In the genomic region with DNA sequence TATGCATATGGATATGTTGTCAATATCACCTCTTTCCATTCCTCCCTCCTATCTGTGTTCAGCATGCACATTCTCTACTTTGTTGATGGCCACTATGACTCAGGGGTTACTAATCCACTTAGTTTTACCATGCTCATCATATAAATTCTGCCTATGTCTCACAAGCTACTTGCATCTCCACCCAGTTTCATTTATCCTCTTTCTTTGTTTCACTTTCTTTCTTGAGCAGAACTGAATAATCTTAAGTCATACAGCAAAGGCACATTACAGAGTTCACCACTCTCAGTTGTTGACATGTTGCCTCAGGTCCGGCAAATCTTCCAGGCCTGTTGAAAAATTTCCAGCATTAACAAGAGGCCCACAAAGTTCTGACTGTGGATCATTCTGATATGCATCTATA, we compare ENCODE assay signal across 8 cellular contexts.
A peak's percentile ranks its signal among the peaks of the same experiment; 100 is the strongest.
DNase-seq lines count a peak whose midpoint lies in the region; TF ChIP-seq lines count a peak whose summit lies in the region.

No MANE protein-coding gene starts in this region.

- no peaks in the 10 kb centered on the region for H3K9me3 Mint-ChIP-seq in activated CD4-positive, alpha-beta T cell treated with anti-CD3 and anti-CD28 coated beads, Interleukin-2, amount 10 ng/mL, durations not matched to agents 7 days and 5 days

- H3K4me1 ChIP-seq in mammary epithelial cell (ENCODE audit: insufficient read depth, low read length), result peaks cover 20% of the 10 kb centered on the region
- peaks cover 10 to 28% of the 10 kb centered on the region in 2 donors for H3K4me1 ChIP-seq in muscle layer of duodenum (ENCODE audit: control insufficient read depth in 1 of 2, insufficient read depth in 2 of 2, low read length in 2 of 2)

- H3K4me1 Mint-ChIP-seq in activated CD4-positive, alpha-beta T cell treated with anti-CD3 and anti-CD28 coated beads, Interleukin-2, amount 10 ng/mL, durations not matched to agents 7 days and 5 days, result peaks cover 45% of the 10 kb centered on the region

- H3K27ac Mint-ChIP-seq in activated CD4-positive, alpha-beta T cell treated with anti-CD3 and anti-CD28 coated beads, Interleukin-2, amount 10 ng/mL, durations not matched to agents 7 days and 5 days, result peak overlapping the region; percentile 94

- POLR2A ChIA-PET in activated CD4-positive, alpha-beta T cell treated with anti-CD3 and anti-CD28 coated beads, Interleukin-2, amount 10 ng/mL, durations not matched to agents 7 days and 5 days (lab: Charles Lee), result interaction anchor here (1.1 kb wide), 1 partner anchor 677 kb away, joined by 3 read pairs; no protein-coding TSS in a partner anchor

- H3K36me3 ChIP-seq in mammary epithelial cell (ENCODE audit: insufficient read depth, low read length), result no peaks in the 10 kb centered on the region
- H3K36me3 ChIP-seq in muscle layer of duodenum (ENCODE audit: control insufficient read depth in 1 of 2, insufficient read depth in 2 of 2, low read length in 2 of 2), result no peaks in the 10 kb centered on the region

- CTCF ChIA-PET in activated CD4-positive, alpha-beta T cell treated with anti-CD3 and anti-CD28 coated beads, Interleukin-2, amount 10 ng/mL, durations not matched to agents 7 days and 5 days (lab: Charles Lee), result interaction anchor here (0.6 to 3.2 kb wide), 9 partner anchors 8 to 677 kb away, joined by 3 to 10 read pairs (median 3); partner anchors contain the start of gene CCNL1
- CTCF ChIA-PET in mammary epithelial cell (lab: Charles Lee; ENCODE audit: low non-redundant PET), result interaction anchor here (0.6 kb wide), 1 partner anchor 23 kb away, joined by 3 read pairs; no protein-coding TSS in a partner anchor

- H3K9me3 ChIP-seq in mammary epithelial cell (replicated peaks; ENCODE audit: insufficient read depth, low read length), result no peaks in the 10 kb centered on the region
- no peaks in the 10 kb centered on the region for H3K9me3 ChIP-seq in muscle layer of duodenum (ENCODE audit: control insufficient read depth in 1 of 2, low read length in 2 of 2)

- dilution Hi-C loops in mammary epithelial cell (cut with HindIII; ENCODE audit: low sequenced_read_pairs), result no loop called here

- DNase-seq in activated CD4-positive, alpha-beta T cell treated with anti-CD3 and anti-CD28 coated beads, Interleukin-2, amount 10 ng/mL, durations not matched to agents 7 days and 5 days, result peak; percentile 35
- no peak for DNase-seq in activated CD4-positive, alpha-beta T cell treated with anti-CD3 and anti-CD28 coated beads for 1 hour
- DNase-seq in HFF-Myc (ENCODE audit: extremely low read depth, low read depth), result peak; percentile 74
- peak; percentile 76 for DNase-seq in NAMALWA (ENCODE audit: low spot score)
- DNase-seq in mammary epithelial cell, result peak; percentile 86
- no peak for DNase-seq in midbrain (lab: John Stamatoyannopoulos, UW)
- DNase-seq in putamen (ENCODE audit: low spot score), result no peak

- no peak overlapping the region for H3K9ac ChIP-seq in mammary epithelial cell (ENCODE audit: insufficient read depth, low read length)

- H3K27me3 ChIP-seq in mammary epithelial cell (ENCODE audit: insufficient read depth, low read length) (no peaks in the 10 kb centered on the region), muscle layer of duodenum (ENCODE audit: low read depth, low read length) (no peaks in the 10 kb centered on the region)

- no peaks in the 10 kb centered on the region for H3K36me3 Mint-ChIP-seq in activated CD4-positive, alpha-beta T cell treated with anti-CD3 and anti-CD28 coated beads, Interleukin-2, amount 10 ng/mL, durations not matched to agents 7 days and 5 days (ENCODE audit: low read depth)

- intact Hi-C loops in mammary epithelial cell (cut with micrococcal nuclease), result no loop called here

- H4K20me1 ChIP-seq in mammary epithelial cell (ENCODE audit: insufficient read depth, low read length), result no peaks in the 10 kb centered on the region

- H3K27ac ChIP-seq in mammary epithelial cell (ENCODE audit: insufficient read depth, low read depth, low read length) (peak overlapping the region; percentile 55), muscle layer of duodenum (ENCODE audit: low read length) (peak overlapping the region; percentile 84)

- no peak for TF ChIP-seq CTCF in HFF-Myc (IDR thresholded peaks at IDR 0.05; ENCODE audit: low read depth, low read length, missing control alignments)
- no peak for TF ChIP-seq CTCF in mammary epithelial cell (conservative IDR thresholded peaks at IDR 0.05 in 1 of 2, IDR thresholded peaks at IDR 0.05 in 1 of 2; ENCODE audit: extremely low read depth in 1 of 2, insufficient read depth in 1 of 2, low read depth in 1 of 2, low read length in 2 of 2)

- H3K4me3 ChIP-seq in HFF-Myc (replicated peaks; ENCODE audit: low read depth, low read length), result peak overlapping the region; percentile 1; the same call in 1 of the 2 replicates
- peak overlapping the region in 2 of 3 experiments; percentile 16 to 21 for H3K4me3 ChIP-seq in mammary epithelial cell (replicated peaks in 1 of 3; ENCODE audit: insufficient read depth in 1 of 3, low read depth in 2 of 3, low read length in 3 of 3)
- no peak overlapping the region for H3K4me3 ChIP-seq in muscle layer of duodenum (ENCODE audit: low read depth in 1 of 2, low read length in 2 of 2)

- no TSS peak for BruUV-seq in mammary epithelial cell (replicated peaks; lab: Mats Ljungman, UMichigan)

- WGBS in mammary epithelial cell (ENCODE audit: low coverage, missing lambda C conversion rate), result 31% methylated on average over 1 of the region's 1 CpG

- H3K79me2 ChIP-seq in mammary epithelial cell (ENCODE audit: insufficient read depth, low read length), result no peaks in the 10 kb centered on the region

- in situ Hi-C loops in mammary epithelial cell (cut with MboI; ENCODE audit: low sequenced_read_pairs in 2 of 2), result no loop called here

- H3K27me3 Mint-ChIP-seq in activated CD4-positive, alpha-beta T cell treated with anti-CD3 and anti-CD28 coated beads, Interleukin-2, amount 10 ng/mL, durations not matched to agents 7 days and 5 days, result peaks cover 10% of the 10 kb centered on the region

- peak overlapping the region; percentile 11 for H2AFZ ChIP-seq in mammary epithelial cell (ENCODE audit: low read depth, low read length)

- peak overlapping the region; percentile 75 for H3K4me2 ChIP-seq in mammary epithelial cell (ENCODE audit: insufficient read depth, low read depth, low read length)

- H3K4me3 Mint-ChIP-seq in activated CD4-positive, alpha-beta T cell treated with anti-CD3 and anti-CD28 coated beads, Interleukin-2, amount 10 ng/mL, durations not matched to agents 7 days and 5 days, result peak overlapping the region; percentile 65

Comparison
In these comparisons a context has a peak if more than half of its experiments do, and no peak if none do; other contexts are left out.
1. DNase-seq: peak in activated CD4-positive, alpha-beta T cell treated with anti-CD3 and anti-CD28 coated beads, Interleukin-2, amount 10 ng/mL, durations not matched to agents 7 days and 5 days (single experiment), HFF-Myc (single experiment), NAMALWA (single experiment) and mammary epithelial cell (single experiment); none in activated CD4-positive, alpha-beta T cell treated with anti-CD3 and anti-CD28 coated beads for 1 hour (single experiment), midbrain (single experiment) and putamen (single experiment).
2. H3K4me3 ChIP-seq: peak in HFF-Myc (single experiment) and mammary epithelial cell (2 of 3); none in muscle layer of duodenum (0 of 2).